16 cellular contexts compared by ENCODE assay signal in the genomic region with DNA sequence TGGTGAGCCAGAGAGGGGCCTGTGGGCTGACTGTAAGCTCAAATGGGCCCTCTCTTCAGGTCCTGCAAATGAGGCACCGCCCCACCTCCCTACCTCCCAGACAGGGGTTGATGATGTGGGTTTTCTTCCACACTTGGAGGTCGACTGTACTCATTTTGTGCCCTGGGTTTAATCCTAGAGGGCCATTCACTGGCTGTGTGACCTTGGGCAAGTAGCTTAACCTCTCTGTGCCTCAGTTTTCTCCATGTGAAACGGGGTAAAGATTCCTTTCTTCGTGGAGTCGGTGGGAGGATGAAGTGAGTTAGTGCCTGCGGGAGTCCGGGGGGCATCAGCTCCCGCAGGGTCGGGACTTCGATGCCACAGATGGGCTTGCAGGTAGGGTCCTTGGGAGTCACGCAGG. TPM values are rescaled to one million over a fixed set of nuclear protein-coding genes. Genes with fewer than 3 reads are reported as not detected.
A peak's percentile ranks its signal among the peaks of the same experiment; 100 is the strongest.
DNase-seq lines count a peak whose midpoint lies in the region; TF ChIP-seq lines count a peak whose summit lies in the region.
"Had no signal": no experiment of that assay in that cellular context is flagged by ENCODE, and none has a peak within 500 bp of the region (broad histone marks: within the 10 kb centered on the region; RNA-seq: fewer than 3 reads in every experiment).

No MANE protein-coding gene starts in this region.

- DNase-seq in Calu3: no peak
- DNase-seq in neuronal stem cell (ENCODE audit: low spot score): no peak
- no peak for DNase-seq in SW480 (ENCODE audit: low spot score)
- DNase-seq in Peyer's patch: no peak
- no peak for DNase-seq in T-helper 2 cell
- DNase-seq: MV-4-11, NCI-H524 treated with DMSO at 0.1 percent for 48 hours had no signal

- no peaks in the 10 kb centered on the region for H3K79me1 ChIP-seq in neuronal stem cell (ENCODE audit: low read depth, low read length)

- no peaks in the 10 kb centered on the region for H3K79me2 ChIP-seq in Loucy (ENCODE audit: insufficient read depth, low read length)

- H3K4me1 Mint-ChIP-seq in Calu3 (ENCODE audit: low read depth, unreplicated experiment): peaks cover 29% of the 10 kb centered on the region

- no peak overlapping the region for H3K14ac ChIP-seq in neuronal stem cell (ENCODE audit: low read length)

- no peak overlapping the region for H4K8ac ChIP-seq in neuronal stem cell (ENCODE audit: low read depth, low read length)

- peak overlapping the region; percentile 28 for H3K4me3 Mint-ChIP-seq in Calu3 (ENCODE audit: low read depth, unreplicated experiment)
- H3K4me3 Mint-ChIP-seq: H9 had no signal

- H3K27ac ChIP-seq in VCaP (peak overlapping the region; percentile 44; the same call in 1 of the 2 replicates), neuronal stem cell (replicated peaks; ENCODE audit: low read length) (no peak overlapping the region), Peyer's patch (no peak overlapping the region)
- H3K27ac ChIP-seq: SJCRH30 had no signal

- H3K4ac ChIP-seq in neuronal stem cell (ENCODE audit: low read length): no peak overlapping the region

- H3K23ac ChIP-seq in neuronal stem cell (ENCODE audit: low read depth, low read length, poor library complexity): no peak overlapping the region

- H3K4me3 ChIP-seq in Loucy (ENCODE audit: low read length, poor library complexity, severe bottlenecking) (no peak overlapping the region), neuronal stem cell (ENCODE audit: low read length in 2 of 2) (no peak overlapping the region), Peyer's patch (no peak overlapping the region)
- H3K4me3 ChIP-seq: SJCRH30 had no signal

- no peaks in the 10 kb centered on the region for H3K9me2 ChIP-seq in Loucy (replicated peaks; ENCODE audit: low read depth, low read length)

- no peak overlapping the region for H2BK12ac ChIP-seq in neuronal stem cell (ENCODE audit: low read length)

- H2BK15ac ChIP-seq in neuronal stem cell (ENCODE audit: low read length): peak overlapping the region; percentile 86

- H3K9ac ChIP-seq in Loucy (ENCODE audit: low read depth, low read length, poor library complexity, severe bottlenecking) (no peak overlapping the region), neuronal stem cell (ENCODE audit: low read depth, low read length, poor library complexity) (no peak overlapping the region)

- BruUV-seq in Calu3 (replicated peaks; lab: Mats Ljungman, UMichigan): no TSS peak

- TF ChIP-seq CTCF in Calu3 (IDR thresholded peaks at IDR 0.05; ENCODE audit: unreplicated experiment) (no peak), Loucy (conservative IDR thresholded peaks at IDR 0.05; ENCODE audit: low read length) (no peak), VCaP (conservative IDR thresholded peaks at IDR 0.05) (no peak), Peyer's patch (IDR thresholded peaks at IDR 0.05) (no peak)

- H4K91ac ChIP-seq in neuronal stem cell (ENCODE audit: low read depth, low read length, poor library complexity): no peak overlapping the region

- H3K9me3 Mint-ChIP-seq in Calu3 (ENCODE audit: low read depth, unreplicated experiment): no peaks in the 10 kb centered on the region
- H3K9me3 Mint-ChIP-seq: H9 had no signal

- H2AFZ ChIP-seq in Loucy (ENCODE audit: low read length) (no peak overlapping the region; the same call in 1 of the 2 replicates), neuronal stem cell (ENCODE audit: low read length) (no peak overlapping the region)

- intact Hi-C loops in Calu3 (cut with micrococcal nuclease; ENCODE audit: unreplicated experiment): loop anchor here (10.0 kb wide), 1 partner anchor 212 kb away; no protein-coding TSS in a partner anchor

- no peak overlapping the region for H2BK5ac ChIP-seq in neuronal stem cell (ENCODE audit: low read length)

- H3K27me3 ChIP-seq in Loucy (ENCODE audit: insufficient read depth, low read length, poor library complexity, severe bottlenecking) (no peaks in the 10 kb centered on the region), neuronal stem cell (ENCODE audit: control insufficient read depth in 3 of 3, insufficient read depth in 3 of 3, low read depth in 1 of 3, low read length in 3 of 3) (peaks cover 0 to 42% (median 0%) of the 10 kb centered on the region in 3 experiments), Peyer's patch (no peaks in the 10 kb centered on the region)
- H3K27me3 ChIP-seq: SJCRH30 had no signal

- no peak overlapping the region for H3K18ac ChIP-seq in neuronal stem cell (ENCODE audit: low read length)

- no peak overlapping the region for H3K27ac Mint-ChIP-seq in Calu3 (ENCODE audit: unreplicated experiment)
- H3K27ac Mint-ChIP-seq: H9 had no signal

- H4K20me1 ChIP-seq in Loucy (ENCODE audit: insufficient read depth, low read length, poor library complexity, severe bottlenecking): no peaks in the 10 kb centered on the region

- peaks cover 4% of the 10 kb centered on the region for H3K36me3 Mint-ChIP-seq in Calu3 (ENCODE audit: insufficient read depth, unreplicated experiment)

- H2AK5ac ChIP-seq in neuronal stem cell (ENCODE audit: low read depth, low read length): peak overlapping the region; percentile 65

- CTCF ChIA-PET in Calu3 (lab: Charles Lee): interaction anchor here (0.6 to 3.1 kb wide), 6 partner anchors 26 to 1028 kb away, joined by 3 to 18 read pairs (median 4); no protein-coding TSS in a partner anchor

- no peaks in the 10 kb centered on the region for H3K9me3 ChIP-seq in Loucy (ENCODE audit: insufficient read depth, low read depth, low read length)
- no peaks in the 10 kb centered on the region for H3K9me3 ChIP-seq in neuronal stem cell (replicated peaks in 1 of 2; ENCODE audit: control insufficient read depth in 2 of 2, insufficient read depth in 1 of 2, low read depth in 1 of 2, low read length in 2 of 2)
- H3K9me3 ChIP-seq in Peyer's patch: no peaks in the 10 kb centered on the region
- H3K9me3 ChIP-seq: SJCRH30 had no signal

- H3F3A ChIP-seq in Loucy (ENCODE audit: low read depth): no peaks in the 10 kb centered on the region

- H3K36me3 ChIP-seq in Loucy (ENCODE audit: insufficient read depth, low read length): no peaks in the 10 kb centered on the region
- H3K36me3 ChIP-seq in neuronal stem cell (replicated peaks in 1 of 2; ENCODE audit: control insufficient read depth in 2 of 2, insufficient read depth in 2 of 2, low read length in 2 of 2): no peaks in the 10 kb centered on the region
- H3K36me3 ChIP-seq in Peyer's patch: no peaks in the 10 kb centered on the region
- H3K36me3 ChIP-seq: SJCRH30 had no signal

- H2BK120ac ChIP-seq in neuronal stem cell (ENCODE audit: low read depth, low read length): no peak overlapping the region

- peak overlapping the region; percentile 52 for H3K4me2 ChIP-seq in Loucy (ENCODE audit: low read depth, low read length, poor library complexity, severe bottlenecking)
- no peak overlapping the region for H3K4me2 ChIP-seq in neuronal stem cell (ENCODE audit: insufficient read depth, low read length, poor library complexity, severe bottlenecking)

- no peak for TF ChIP-seq POLR2A in Peyer's patch (IDR thresholded peaks at IDR 0.05)

- peaks cover 29% of the 10 kb centered on the region for H3K27me3 Mint-ChIP-seq in Calu3 (ENCODE audit: unreplicated experiment)

- no peaks in the 10 kb centered on the region for H3K4me1 ChIP-seq in Loucy (ENCODE audit: insufficient read depth, low read length, poor library complexity, severe bottlenecking)
- H3K4me1 ChIP-seq in neuronal stem cell (ENCODE audit: control insufficient read depth in 2 of 2, insufficient read depth in 1 of 2, low read depth in 1 of 2, low read length in 2 of 2): peaks cover 0 to 7% of the 10 kb centered on the region in 2 donors
- H3K4me1 ChIP-seq in Peyer's patch: peaks cover 0 to 26% (median 4%) of the 10 kb centered on the region in 4 donors

- WGBS in neuronal stem cell (ENCODE audit: extremely low coverage in 2 of 2, insufficient read length in 2 of 2, insufficient replicate concordance in 1 of 2), 2 donors: no CpG with 5 or more reads among the region's 11 CpGs

RNA-seq across cellular contexts. Expression of a gene that starts 23.9 kb away (rescaled TPM):
- 2.9 and 12.5 TPM in 2 replicates for total RNA-seq in Calu3 (2022)
- not detected for polyA plus RNA-seq in neuronal stem cell (2013, experiment 1 of 2)
- not detected for polyA plus RNA-seq in neuronal stem cell (2013, experiment 2 of 2)
- 10 to 100 TPM in 1 of 4 donors, 1 to 10 TPM in 2, not detected in 1; 2.3 to 14.0 (median 9.8) TPM for total RNA-seq in Peyer's patch
- total RNA-seq: A673, H9, IMR-90, RPMI7951 had no signal
- polyA plus RNA-seq: BJ, IMR-90 had no signal

RNA-seq across cellular contexts. Expression of a gene that starts 35.4 kb away (rescaled TPM):
- total RNA-seq in Calu3 (2022) (0.12 and 0.19 TPM in 2 replicates), Peyer's patch (1,000 to 10,000 TPM in 1 of 4 donors, 100 to 1,000 TPM in 2, 10 to 100 TPM in 1; 98.2 to 2,194 (median 572) TPM)
- polyA plus RNA-seq in neuronal stem cell (2013, experiment 1 of 2): not detected
- not detected for polyA plus RNA-seq in neuronal stem cell (2013, experiment 2 of 2)
- total RNA-seq: A673; H9; IMR-90; RPMI7951; SJCRH30; T-helper 2 cell treated with Interferon-gamma antibody and Interleukin-4, amounts not matched to agents 100 ng/mL and 5 ng/mL, for 36 hours had no signal
- polyA plus RNA-seq: BJ, IMR-90 had no signal

Comparison
In these comparisons a context has a peak if more than half of its experiments do, and no peak if none do; other contexts are left out.
1. RNA of a gene that starts 35.4 kb away (total RNA-seq): 98.2 to 2,194 TPM in Peyer's patch; 0.12 to 0.19 TPM in Calu3; every median in the first group is over 10 times any median in the second.